ENCODE assay signal across 27 cellular contexts in genomic region chr7:92108821-92109220, GRCh38. TPM values are rescaled to one million over a fixed set of nuclear protein-coding genes. Genes with fewer than 3 reads are reported as not detected.
A peak's percentile ranks its signal among the peaks of the same experiment; 100 is the strongest.
DNase-seq lines count a peak whose midpoint lies in the region; ATAC-seq, FAIRE-seq and TF ChIP-seq lines count a peak whose summit lies in the region.
"Had no signal": no experiment of that assay in that cellular context is flagged by ENCODE, and none has a peak within 500 bp of the region (broad histone marks: within the 10 kb centered on the region; RNA-seq: fewer than 3 reads in every experiment).

No MANE protein-coding gene starts in this region.

- DNase-seq in HepG2 (ENCODE audit: low spot score) (no peak), right lobe of liver (no peak), WTC11 (ENCODE audit: low spot score) (no peak), memory B cell (ENCODE audit: low spot score in 2 of 2) (no peak), esophagus muscularis mucosa (ENCODE audit: extremely low spot score) (no peak), NCI-H2171 treated with DMSO at 0.1 percent for 48 hours (lab: John Stamatoyannopoulos, UW) (no peak)
- DNase-seq: C1 segment of cervical spinal cord; CD4-positive, alpha-beta memory T cell; COR-L47; DMS53; GOT3; HCEC 1CT; Kasumi-1; NCI-H1105; NCI-H1436 treated with DMSO at 0.1 percent for 48 hours; NCI-H187 treated with DMSO at 0.1 percent for 48 hours; NCI-H446 treated with DMSO at 0.1 percent for 48 hours; NCI-H526; NCI-H82; NK-92 treated with Interleukin-12 subunit alpha and Interleukin-12 subunit beta, amount 100 ng/mL, for 24 hours; Right ventricle myocardium superior; RPMI8226 had no signal

- POLR2A ChIA-PET in HepG2 (lab: Yijun Ruan, JAX) (no interaction called here), WTC11 (lab: Charles Lee) (no interaction called here)

- BruUV-seq in HepG2 (replicated peaks; lab: Mats Ljungman, UMichigan): no TSS peak

- H3K36me3 ChIP-seq in HepG2 (replicated peaks in 1 of 2; ENCODE audit: control insufficient read depth in 1 of 2, insufficient read depth in 2 of 2, low read length in 2 of 2) (peaks cover 3 to 20% of the 10 kb centered on the region in 2 experiments; a peak in 4 of 5 replicates), right lobe of liver (peaks cover 1 to 53% (median 17%) of the 10 kb centered on the region in 4 donors), esophagus muscularis mucosa (peaks cover 22 to 84% (median 51%) of the 10 kb centered on the region in 4 donors)

- H3K4me2 ChIP-seq in HepG2 (ENCODE audit: low read depth, low read length): no peak overlapping the region

- CTCF ChIA-PET in HepG2 (lab: Yijun Ruan, JAX; ENCODE audit: low intra/inter-chr PET ratio, low total read pairs): no interaction called here
- CTCF ChIA-PET in WTC11 (lab: Charles Lee): interaction anchor here (1.0 kb wide), 1 partner anchor 228 kb away, joined by 3 read pairs; no protein-coding TSS in a partner anchor

- ATAC-seq in HepG2 (peak; percentile 23; the same call in 2 of the 3 replicates), right lobe of liver (no peak), WTC11 (no peak), memory B cell (ENCODE audit: low read depth) (peak; percentile 76), GM19035 (IDR thresholded peaks at IDR 0.05; ENCODE audit: unreplicated experiment) (no peak)
- no peak for ATAC-seq in stimulated activated memory B cell treated with anti-CD40 and anti-IgM and Interleukin-4, amounts not matched to agents 10 μg/mL and 1 μg/mL and 100 μg/mL, for 72 hours

- H3K9me3 ChIP-seq in HepG2 (ENCODE audit: low read length): no peaks in the 10 kb centered on the region
- H3K9me3 ChIP-seq in right lobe of liver: no peaks in the 10 kb centered on the region
- H3K9me3 ChIP-seq in esophagus muscularis mucosa: no peaks in the 10 kb centered on the region
- H3K9me3 ChIP-seq: SJSA1 had no signal

- H3K4me1 ChIP-seq in HepG2 (ENCODE audit: insufficient read depth, low read length) (no peaks in the 10 kb centered on the region), right lobe of liver (no peaks in the 10 kb centered on the region), esophagus muscularis mucosa (no peaks in the 10 kb centered on the region)
- H3K4me1 ChIP-seq: SJSA1 had no signal

- no peak overlapping the region for H3K4me3 Mint-ChIP-seq in WTC11
- H3K4me3 Mint-ChIP-seq in memory B cell: no peak overlapping the region
- H3K4me3 Mint-ChIP-seq in stimulated activated memory B cell treated with anti-CD40 and anti-IgM and Interleukin-4, amounts not matched to agents 10 μg/mL and 1 μg/mL and 100 μg/mL, for 72 hours: no peak overlapping the region
- H3K4me3 Mint-ChIP-seq: CD4-positive, alpha-beta memory T cell had no signal

- H3K36me3 Mint-ChIP-seq in WTC11: peaks cover 21% of the 10 kb centered on the region
- peaks cover 22% of the 10 kb centered on the region for H3K36me3 Mint-ChIP-seq in memory B cell
- peaks cover 42% of the 10 kb centered on the region for H3K36me3 Mint-ChIP-seq in stimulated activated memory B cell treated with anti-CD40 and anti-IgM and Interleukin-4, amounts not matched to agents 10 μg/mL and 1 μg/mL and 100 μg/mL, for 72 hours

- no peak for TF ChIP-seq RAD21 in HepG2 (CRISPR knock-in tag; IDR thresholded peaks at IDR 0.05)

- H3K9me3 Mint-ChIP-seq in WTC11: no peaks in the 10 kb centered on the region
- no peaks in the 10 kb centered on the region for H3K9me3 Mint-ChIP-seq in memory B cell
- no peaks in the 10 kb centered on the region for H3K9me3 Mint-ChIP-seq in stimulated activated memory B cell treated with anti-CD40 and anti-IgM and Interleukin-4, amounts not matched to agents 10 μg/mL and 1 μg/mL and 100 μg/mL, for 72 hours
- H3K9me3 Mint-ChIP-seq: CD4-positive, alpha-beta memory T cell had no signal

- intact Hi-C loops in HepG2 (cut with micrococcal nuclease; ENCODE audit: unreplicated experiment) (no loop called here), right lobe of liver (cut with DNase I) (no loop called here), esophagus muscularis mucosa (cut with DNase I) (loop anchor here (10.0 kb wide), 1 partner anchor 106 kb away; no protein-coding TSS in a partner anchor)

- no peak for FAIRE-seq in HepG2 (lab: Jason Lieb, UNC)
- FAIRE-seq: G401.6 had no signal

- 96% methylated on average over 8 of the region's 8 CpGs for WGBS in HepG2 (ENCODE audit: low lambda C conversion rate)
- 92% methylated on average over 5 of the region's 8 CpGs for WGBS in right lobe of liver (ENCODE audit: insufficient coverage, low coverage, low lambda C conversion rate, missing lambda C conversion rate)
- 96% methylated on average over 8 of the region's 8 CpGs for WGBS in esophagus muscularis mucosa

- no peaks in the 10 kb centered on the region for H3K27me3 Mint-ChIP-seq in WTC11 (ENCODE audit: low read depth)
- H3K27me3 Mint-ChIP-seq in memory B cell: no peaks in the 10 kb centered on the region
- H3K27me3 Mint-ChIP-seq in stimulated activated memory B cell treated with anti-CD40 and anti-IgM and Interleukin-4, amounts not matched to agents 10 μg/mL and 1 μg/mL and 100 μg/mL, for 72 hours: no peaks in the 10 kb centered on the region
- H3K27me3 Mint-ChIP-seq: CD4-positive, alpha-beta memory T cell had no signal

- H3K27ac Mint-ChIP-seq in WTC11: no peak overlapping the region
- no peak overlapping the region for H3K27ac Mint-ChIP-seq in memory B cell
- peak overlapping the region; percentile 9 for H3K27ac Mint-ChIP-seq in stimulated activated memory B cell treated with anti-CD40 and anti-IgM and Interleukin-4, amounts not matched to agents 10 μg/mL and 1 μg/mL and 100 μg/mL, for 72 hours

- H3K4me3 ChIP-seq in HepG2 (replicated peaks in 1 of 3; ENCODE audit: insufficient read depth in 1 of 3, low read depth in 2 of 3, low read length in 3 of 3) (no peak overlapping the region), right lobe of liver (no peak overlapping the region), esophagus muscularis mucosa (no peak overlapping the region)
- H3K4me3 ChIP-seq: SJSA1 had no signal

- TF ChIP-seq CTCF in HepG2 (CRISPR knock-in tag; IDR thresholded peaks at IDR 0.05) (no peak), right lobe of liver (IDR thresholded peaks at IDR 0.05) (no peak), WTC11 (IDR thresholded peaks at IDR 0.05) (no peak), esophagus muscularis mucosa (IDR thresholded peaks at IDR 0.05) (no peak)

- H3K27ac ChIP-seq in HepG2 (ENCODE audit: extremely low read length, insufficient read depth, low read length): no peak overlapping the region
- no peak overlapping the region for H3K27ac ChIP-seq in right lobe of liver
- H3K27ac ChIP-seq in esophagus muscularis mucosa (replicated peaks in 1 of 4): no peak overlapping the region
- H3K27ac ChIP-seq: HL-60, SJSA1 had no signal

- H3K27me3 ChIP-seq in HepG2 (ENCODE audit: control insufficient read depth in 1 of 2, insufficient read depth in 2 of 2, low read length in 2 of 2): no peaks in the 10 kb centered on the region
- no peaks in the 10 kb centered on the region for H3K27me3 ChIP-seq in right lobe of liver
- no peaks in the 10 kb centered on the region for H3K27me3 ChIP-seq in esophagus muscularis mucosa
- H3K27me3 ChIP-seq: SJSA1 had no signal

- in situ Hi-C loops in HepG2 (cut with HindIII; ENCODE audit: extremely low pct_ligation_motif_present, low pct_unique_long_range_greater_than_20kb): no loop called here

- no peak overlapping the region for H2AFZ ChIP-seq in HepG2 (ENCODE audit: low read length)

- no peak for TF ChIP-seq POLR2A in HepG2 (IDR thresholded peaks at IDR 0.05; ENCODE audit: insufficient read depth in 1 of 2, low read depth in 2 of 2, low read length in 2 of 2)
- no peak for TF ChIP-seq POLR2A in right lobe of liver (IDR thresholded peaks at IDR 0.05)
- no peak for TF ChIP-seq POLR2A in esophagus muscularis mucosa (IDR thresholded peaks at IDR 0.05; ENCODE audit: low read depth)

- no peak overlapping the region for H3K9ac ChIP-seq in HepG2 (ENCODE audit: insufficient read depth, low read depth, low read length)

- TF ChIP-seq EP300 in HepG2 (IDR thresholded peaks at IDR 0.05; ENCODE audit: low read depth in 2 of 2, low read length in 2 of 2) (no peak), HepG2 (CRISPR knock-in tag; IDR thresholded peaks at IDR 0.05; ENCODE audit: borderline replicate concordance) (no peak), esophagus muscularis mucosa (IDR thresholded peaks at IDR 0.05) (no peak)

- H3K4me1 Mint-ChIP-seq in WTC11 (no peaks in the 10 kb centered on the region), memory B cell (peaks cover 3% of the 10 kb centered on the region)
- peaks cover 16% of the 10 kb centered on the region for H3K4me1 Mint-ChIP-seq in stimulated activated memory B cell treated with anti-CD40 and anti-IgM and Interleukin-4, amounts not matched to agents 10 μg/mL and 1 μg/mL and 100 μg/mL, for 72 hours
- H3K4me1 Mint-ChIP-seq: CD4-positive, alpha-beta memory T cell had no signal

- no peaks in the 10 kb centered on the region; the same call in 1 of the 2 replicates for H4K20me1 ChIP-seq in HepG2 (ENCODE audit: insufficient read depth, low read length)

- H3K79me2 ChIP-seq in HepG2 (ENCODE audit: insufficient read depth, low read length): no peaks in the 10 kb centered on the region

RNA-seq across cellular contexts. Expression of gene CYP51A1, which starts 25.5 kb away (rescaled TPM):
- total RNA-seq in HepG2 (2016; rRNA removed; fragmentation: Illumina TruSeq; extraction: Trizol): 194 and 260 TPM in 2 replicates
- 48.9 and 55.6 TPM in 2 replicates for total RNA-seq in HepG2 (2016; cell fraction: cytosol; rRNA removed; fragmentation: Illumina TruSeq; extraction: Trizol; ENCODE audit: low read depth)
- total RNA-seq in HepG2 (2016; cell fraction: insoluble cytoplasmic fraction; rRNA removed; fragmentation: Illumina TruSeq; extraction: Trizol): 204 and 264 TPM in 2 replicates
- total RNA-seq in HepG2 (2016; cell fraction: membrane; rRNA removed; fragmentation: Illumina TruSeq; extraction: Trizol): 86.8 and 98.1 TPM in 2 replicates
- total RNA-seq in HepG2 (2016; cell fraction: nucleus; rRNA removed; fragmentation: Illumina TruSeq; extraction: Trizol): 194 and 215 TPM in 2 replicates
- 15.4 and 21.9 TPM in 2 replicates for polyA plus RNA-seq in HepG2 (2011; rRNA removed)
- 10.3 and 23.0 TPM in 2 replicates for polyA plus RNA-seq in HepG2 (2011; cell fraction: cytosol; rRNA removed)
- polyA plus RNA-seq in HepG2 (2011; cell fraction: nucleus; rRNA removed): 4.8 and 9.7 TPM in 2 replicates
- 126 and 140 TPM in 2 replicates for polyA plus RNA-seq in HepG2 (2012)
- 10.5 and 11.8 TPM in 2 replicates for polyA plus RNA-seq in HepG2 (2016; cell fraction: cytosol; fragmentation: Illumina TruSeq; extraction: Trizol; ENCODE audit: low read depth)
- polyA plus RNA-seq in HepG2 (2016; cell fraction: insoluble cytoplasmic fraction; fragmentation: Illumina TruSeq; extraction: Trizol; ENCODE audit: low read depth): 87.6 and 99.1 TPM in 2 replicates
- polyA plus RNA-seq in HepG2 (2016; cell fraction: membrane; fragmentation: Illumina TruSeq; extraction: Trizol; ENCODE audit: low read depth): 25.9 and 27.7 TPM in 2 replicates
- polyA plus RNA-seq in HepG2 (2016; cell fraction: nucleus; fragmentation: Illumina TruSeq; extraction: Trizol; ENCODE audit: insufficient read depth, low read depth): 133 and 149 TPM in 2 replicates
- polyA minus RNA-seq in HepG2 (2011; rRNA and poly(A)+ RNA removed; ENCODE audit: low replicate concordance): 18.6 and 28.9 TPM in 2 replicates
- 39.5 and 63.8 TPM in 2 replicates for polyA minus RNA-seq in HepG2 (2011; cell fraction: cytosol; rRNA and poly(A)+ RNA removed)
- polyA minus RNA-seq in HepG2 (2011; cell fraction: nucleus; rRNA and poly(A)+ RNA removed): 15.2 and 24.9 TPM in 2 replicates
- total RNA-seq in right lobe of liver: 100 to 1,000 TPM in 2 of 6 experiments, 10 to 100 TPM in 4; 35.9 to 144 (median 85.3) TPM
- 81.4 to 85.1 TPM (median 84.1 TPM) in 3 replicates for total RNA-seq in WTC11 (2021)
- total RNA-seq in esophagus muscularis mucosa: 10 to 100 TPM; 21.7 to 32.8 (median 27.3) TPM

Comparison
In these comparisons a context has a peak if more than half of its experiments do, and no peak if none do; other contexts are left out.
1. ATAC-seq: peak in HepG2 (single experiment) and memory B cell (single experiment); none in right lobe of liver (0 of 4), WTC11 (single experiment), stimulated activated memory B cell treated with anti-CD40 and anti-IgM and Interleukin-4, amounts not matched to agents 10 μg/mL and 1 μg/mL and 100 μg/mL, for 72 hours (single experiment) and GM19035 (single experiment).
2. Of the 50 proteins assayed by ChIP-seq in both HepG2 and WTC11: peak only in HepG2: none; only in WTC11: ZNF121; in both: none; in neither: 49.